In genomic region chr17:82377924-82378740, GRCh38 we compare ENCODE assay signal across 1 cellular context.
TF ChIP-seq lines count a peak whose summit lies in the region.

No MANE protein-coding gene starts in this region.

TF ChIP-seq in HepG2, 621 proteins besides CTCF, POLR2A, EP300 and RAD21:
- TF ChIP-seq TCF12 (IDR thresholded peaks at IDR 0.05) (no peak), TCF12 (CRISPR knock-in tag; IDR thresholded peaks at IDR 0.05) (no peak), ZNF768 (CRISPR knock-in tag; IDR thresholded peaks at IDR 0.05) (peak; percentile 52; the same call in 1 of the 2 replicates), GABPB1 (CRISPR knock-in tag; IDR thresholded peaks at IDR 0.05) (0 out of 2 replicates have a peak, but pooled peaks have one; percentile 28), DNMT1 (CRISPR knock-in tag; IDR thresholded peaks at IDR 0.05) (0 out of 2 replicates have a peak, but pooled peaks have one; percentile 47), MYC (CRISPR knock-in tag; IDR thresholded peaks at IDR 0.05; ENCODE audit: borderline replicate concordance) (0 out of 2 replicates have a peak, but pooled peaks have one; percentile 17), NBN (conservative IDR thresholded peaks at IDR 0.05) (no peak), ARHGAP35 (CRISPR knock-in tag; IDR thresholded peaks at IDR 0.05; ENCODE audit: borderline replicate concordance) (no peak), RERE (CRISPR knock-in tag; IDR thresholded peaks at IDR 0.05; ENCODE audit: low read depth) (no peak), KAT7 (CRISPR knock-in tag; IDR thresholded peaks at IDR 0.05; ENCODE audit: borderline replicate concordance) (no peak), RBM39 (IDR thresholded peaks at IDR 0.05; ENCODE audit: low read depth, low read length, poor library complexity, severe bottlenecking) (peak; percentile 1), MZF1 (CRISPR knock-in tag; IDR thresholded peaks at IDR 0.05; ENCODE audit: borderline replicate concordance) (no peak), ATAD3A (CRISPR knock-in tag; IDR thresholded peaks at IDR 0.05) (no peak), RAD51 (IDR thresholded peaks at IDR 0.05; ENCODE audit: borderline replicate concordance) (no peak), ZBTB7B (CRISPR knock-in tag; IDR thresholded peaks at IDR 0.05) (no peak), HNF4G (IDR thresholded peaks at IDR 0.05; ENCODE audit: borderline replicate concordance, low read depth, low read length) (no peak), HNF4G (CRISPR knock-in tag; IDR thresholded peaks at IDR 0.05; ENCODE audit: borderline replicate concordance, low read depth) (no peak), ZBTB49 (CRISPR knock-in tag; IDR thresholded peaks at IDR 0.05; ENCODE audit: borderline replicate concordance) (no peak), ZFY (CRISPR knock-in tag; IDR thresholded peaks at IDR 0.05) (no peak), TCF7L2 (IDR thresholded peaks at IDR 0.05; ENCODE audit: low read depth, low read length) (no peak), HOXA3 (CRISPR knock-in tag; IDR thresholded peaks at IDR 0.05) (peak; percentile 28; the same call in 1 of the 2 replicates), ZFP82 (CRISPR knock-in tag; IDR thresholded peaks at IDR 0.05; ENCODE audit: borderline replicate concordance) (no peak), U2AF2 (IDR thresholded peaks at IDR 0.05; ENCODE audit: low read depth, low read length) (0 out of 2 replicates have a peak, but pooled peaks have one; percentile 61), AGO1 (IDR thresholded peaks at IDR 0.05; ENCODE audit: low read depth, low read length, poor library complexity, severe bottlenecking) (peak; percentile 72), BCL6 (CRISPR knock-in tag; IDR thresholded peaks at IDR 0.05) (no peak)
